Comparison of ENCODE assay signal across 8 cellular contexts in the genomic region with DNA sequence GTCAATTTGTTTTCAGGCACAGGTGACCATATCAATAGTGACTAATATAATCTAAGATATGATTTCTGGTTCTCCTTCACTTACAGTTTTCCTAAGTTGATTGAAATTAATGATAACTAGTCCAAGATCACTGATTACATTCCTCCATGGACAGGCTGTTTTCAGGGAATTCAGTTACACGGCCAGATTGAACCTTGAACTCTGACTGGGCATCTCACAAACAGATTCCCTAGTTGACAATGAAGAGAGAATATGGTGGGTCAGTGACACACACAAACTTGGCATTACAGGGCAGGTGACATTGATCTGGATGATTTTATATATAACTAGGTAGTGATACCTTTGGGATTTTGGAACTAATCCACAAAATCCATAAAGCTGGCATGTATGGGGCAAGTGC.
"Had no signal": no experiment of that assay in that cellular context is flagged by ENCODE, and none has a peak within 500 bp of the region (broad histone marks: within the 10 kb centered on the region; RNA-seq: fewer than 3 reads in every experiment).

No MANE protein-coding gene starts in this region.

- ATAC-seq: HCT116 had no signal

- H3K9me3 ChIP-seq: HAP-1 had no signal

- DNase-seq: GOT3, H7, HFFc6, KBM-7 had no signal

- H3K27ac Mint-ChIP-seq: HFFc6, IgD-negative memory B cell had no signal

- H3K27me3 Mint-ChIP-seq: IgD-negative memory B cell had no signal

- H3K36me3 Mint-ChIP-seq: IgD-negative memory B cell had no signal

- FAIRE-seq: HTR-8/SVneo had no signal

- H3K36me3 ChIP-seq: HAP-1 had no signal

- H3K4me3 ChIP-seq: HAP-1 had no signal

- H3K9me3 Mint-ChIP-seq: HFFc6, IgD-negative memory B cell had no signal

- H3K4me1 Mint-ChIP-seq: IgD-negative memory B cell had no signal

- H3K4me3 Mint-ChIP-seq: HFFc6, IgD-negative memory B cell had no signal
